Comparison of ENCODE assay signal across 18 cellular contexts in genomic region chr12:3157581-3158328, GRCh38.
A peak's percentile ranks its signal among the peaks of the same experiment; 100 is the strongest.
DNase-seq lines count a peak whose midpoint lies in the region; ATAC-seq and TF ChIP-seq lines count a peak whose summit lies in the region.
"Had no signal": no experiment of that assay in that cellular context is flagged by ENCODE, and none has a peak within 500 bp of the region (broad histone marks: within the 10 kb centered on the region; RNA-seq: fewer than 3 reads in every experiment).

No MANE protein-coding gene starts in this region.

- H3F3A ChIP-seq in neural progenitor cell (ENCODE audit: low read depth), result no peaks in the 10 kb centered on the region

- H3K27ac Mint-ChIP-seq in chondrocyte (ENCODE audit: unreplicated experiment) (peak overlapping the region; percentile 51), neural progenitor cell (peak overlapping the region; percentile 57)
- no peak overlapping the region for H3K27ac Mint-ChIP-seq in CD8-positive, alpha-beta T cell
- H3K27ac Mint-ChIP-seq: B cell; CD4-positive, alpha-beta memory T cell had no signal

- H3K4me1 Mint-ChIP-seq in chondrocyte (ENCODE audit: low read depth) (peaks cover 34% of the 10 kb centered on the region), neural progenitor cell (peaks cover 46% of the 10 kb centered on the region)
- peaks cover 3% of the 10 kb centered on the region for H3K4me1 Mint-ChIP-seq in CD8-positive, alpha-beta T cell (ENCODE audit: low read depth)
- H3K4me1 Mint-ChIP-seq: B cell; CD4-positive, alpha-beta memory T cell had no signal

- no peak overlapping the region for H2AFZ ChIP-seq in neural progenitor cell (replicated peaks)
- H2AFZ ChIP-seq: GM23338 had no signal

- ATAC-seq in GM21576 (IDR thresholded peaks at IDR 0.05; ENCODE audit: unreplicated experiment), result no peak
- no peak for ATAC-seq in HG02678 (IDR thresholded peaks at IDR 0.05; ENCODE audit: unreplicated experiment)
- no peak for ATAC-seq in CD8-positive, alpha-beta T cell
- ATAC-seq: A549, GM23338 had no signal

- H3K27ac ChIP-seq in AG04450 (ENCODE audit: low read depth, low read length) (peak overlapping the region; percentile 47), neural progenitor cell (no peak overlapping the region)
- no peak overlapping the region for H3K27ac ChIP-seq in CD8-positive, alpha-beta T cell (ENCODE audit: low read depth, low read length)
- H3K27ac ChIP-seq: A549 had no signal

- DNase-seq in AG04450 (ENCODE audit: low read depth, low spot score) (no peak), NCI-H2227 (lab: John Stamatoyannopoulos, UW; ENCODE audit: unreplicated experiment) (peak; percentile 69), chondrocyte (ENCODE audit: low spot score) (peak; percentile 48), neural progenitor cell (ENCODE audit: low spot score) (no peak), amygdala (lab: John Stamatoyannopoulos, UW) (no peak)
- no peak for DNase-seq in CD8-positive, alpha-beta T cell
- DNase-seq: CD4-positive, alpha-beta memory T cell; HFFc6; KG1; NCI-H1092; NCI-H1694; NCI-H510A; SIG-M5 had no signal

- no peak overlapping the region for H3K9ac ChIP-seq in neural progenitor cell

- H3K9me3 ChIP-seq in AG04450 (ENCODE audit: control insufficient read depth, insufficient read depth, low read length) (no peaks in the 10 kb centered on the region), neural progenitor cell (ENCODE audit: low read depth) (no peaks in the 10 kb centered on the region)
- no peaks in the 10 kb centered on the region for H3K9me3 ChIP-seq in CD8-positive, alpha-beta T cell (ENCODE audit: low read length)
- H3K9me3 ChIP-seq: A549 had no signal

- H3K27me3 Mint-ChIP-seq in chondrocyte (ENCODE audit: low read depth), result no peaks in the 10 kb centered on the region
- peaks cover 9% of the 10 kb centered on the region for H3K27me3 Mint-ChIP-seq in neural progenitor cell (ENCODE audit: insufficient read depth, low read depth)
- no peaks in the 10 kb centered on the region for H3K27me3 Mint-ChIP-seq in CD8-positive, alpha-beta T cell (ENCODE audit: low read depth)

- H3K9me3 Mint-ChIP-seq in chondrocyte (ENCODE audit: low read depth), result peaks cover 3% of the 10 kb centered on the region
- peaks cover 14% of the 10 kb centered on the region for H3K9me3 Mint-ChIP-seq in neural progenitor cell
- H3K9me3 Mint-ChIP-seq in CD8-positive, alpha-beta T cell, result no peaks in the 10 kb centered on the region
- H3K9me3 Mint-ChIP-seq: HFFc6 had no signal

- H3K79me2 ChIP-seq in neural progenitor cell (ENCODE audit: low read depth), result no peaks in the 10 kb centered on the region

- POLR2A ChIA-PET in AG04450 (lab: Yijun Ruan, JAX), result interaction anchor here (0.6 kb wide), 1 partner anchor 79 kb away, joined by 3 read pairs; no protein-coding TSS in a partner anchor
- POLR2A ChIA-PET in CD8-positive, alpha-beta T cell (lab: Charles Lee), result no interaction called here

- intact Hi-C loops in CD8-positive, alpha-beta T cell (cut with DNase I, micrococcal nuclease), result no loop called here

- H3K27me3 ChIP-seq in AG04450 (ENCODE audit: control insufficient read depth, insufficient read depth, low read length), result no peaks in the 10 kb centered on the region
- H3K27me3 ChIP-seq in neural progenitor cell, result no peaks in the 10 kb centered on the region
- no peaks in the 10 kb centered on the region for H3K27me3 ChIP-seq in CD8-positive, alpha-beta T cell (ENCODE audit: insufficient read depth, low read length)

- H3K4me1 ChIP-seq in neural progenitor cell, result peaks cover 18% of the 10 kb centered on the region
- H3K4me1 ChIP-seq in CD8-positive, alpha-beta T cell (ENCODE audit: insufficient read depth, low read length), result peaks cover 3% of the 10 kb centered on the region
- H3K4me1 ChIP-seq: A549 had no signal

- peaks cover 5% of the 10 kb centered on the region for H4K20me1 ChIP-seq in neural progenitor cell (ENCODE audit: low read depth)

- CTCF ChIA-PET in AG04450 (lab: Charles Lee), result interaction anchor here (1.1 to 2.1 kb wide), 3 partner anchors 45 to 116 kb away, joined by 3 to 12 read pairs (median 4); no protein-coding TSS in a partner anchor
- CTCF ChIA-PET in CD8-positive, alpha-beta T cell (lab: Charles Lee), result no interaction called here

- no peaks in the 10 kb centered on the region for H3K36me3 ChIP-seq in neural progenitor cell
- no peaks in the 10 kb centered on the region for H3K36me3 ChIP-seq in CD8-positive, alpha-beta T cell (ENCODE audit: insufficient read depth, low read length)

- H3K4me2 ChIP-seq in neural progenitor cell, result no peak overlapping the region
- H3K4me2 ChIP-seq: A549, GM23338 had no signal

- no peak for TF ChIP-seq CTCF in AG04450 (IDR thresholded peaks at IDR 0.05; ENCODE audit: low read depth, low read length)
- no peak for TF ChIP-seq CTCF in chondrocyte (IDR thresholded peaks at IDR 0.05)
- no peak for TF ChIP-seq CTCF in neural progenitor cell (IDR thresholded peaks at IDR 0.05)
- TF ChIP-seq CTCF in CD8-positive, alpha-beta T cell (IDR thresholded peaks at IDR 0.05), result no peak

- H3K4me3 Mint-ChIP-seq in chondrocyte (ENCODE audit: unreplicated experiment) (no peak overlapping the region), neural progenitor cell (peak overlapping the region; percentile 42)
- no peak overlapping the region for H3K4me3 Mint-ChIP-seq in CD8-positive, alpha-beta T cell
- H3K4me3 Mint-ChIP-seq: B cell; CD4-positive, alpha-beta memory T cell; GM23338 had no signal

- H3K36me3 Mint-ChIP-seq in chondrocyte (ENCODE audit: low read depth) (peaks cover 6% of the 10 kb centered on the region), neural progenitor cell (peaks cover 10% of the 10 kb centered on the region)
- no peaks in the 10 kb centered on the region for H3K36me3 Mint-ChIP-seq in CD8-positive, alpha-beta T cell
- H3K36me3 Mint-ChIP-seq: CD4-positive, alpha-beta memory T cell had no signal

- no peak overlapping the region for H3K4me3 ChIP-seq in AG04450 (ENCODE audit: low read depth, low read length)
- H3K4me3 ChIP-seq in neural progenitor cell, result no peak overlapping the region
- no peak overlapping the region for H3K4me3 ChIP-seq in CD8-positive, alpha-beta T cell (ENCODE audit: low read depth, low read length)
- H3K4me3 ChIP-seq: A549, GM23338 had no signal

Comparison
In these comparisons a context has a peak if more than half of its experiments do, and no peak if none do; other contexts are left out.
1. DNase-seq: peak in NCI-H2227 (single experiment) and chondrocyte (single experiment); none in AG04450 (single experiment), neural progenitor cell (single experiment), CD8-positive, alpha-beta T cell (0 of 7) and amygdala (0 of 56).